In the genomic region with DNA sequence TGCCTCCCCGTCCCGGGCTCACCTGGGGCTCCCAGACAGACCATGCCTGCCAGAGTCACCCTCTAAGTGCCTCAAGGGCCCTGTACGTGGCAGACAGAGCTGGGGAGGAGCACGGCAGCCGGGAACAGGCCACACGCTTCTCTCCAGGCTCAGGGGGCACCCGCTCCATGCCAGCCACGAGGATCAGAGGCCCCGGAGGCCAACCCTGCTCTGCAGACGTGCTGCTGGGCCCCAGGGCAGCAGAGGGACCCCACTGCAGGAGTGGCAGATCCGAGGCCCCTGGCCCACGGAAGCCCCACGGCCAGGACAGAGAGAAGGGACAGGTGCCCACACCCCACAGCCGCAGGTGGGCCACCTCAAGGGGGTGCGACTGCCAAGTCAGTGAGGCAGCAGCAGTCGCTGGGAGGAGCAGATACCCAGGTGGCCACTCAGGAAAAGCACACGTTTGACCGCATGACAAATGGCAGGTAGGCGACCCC, we compare ENCODE assay signal across 22 cellular contexts.
"Had no signal": no experiment of that assay in that cellular context is flagged by ENCODE, and none has a peak within 500 bp of the region (broad histone marks: within the 10 kb centered on the region; RNA-seq: fewer than 3 reads in every experiment).

No MANE protein-coding gene starts in this region.

- ATAC-seq: HepG2, Panc1, PC-3, Right ventricle myocardium inferior had no signal

- H3K36me3 ChIP-seq: SJCRH30 had no signal

- H3K9ac ChIP-seq: KMS-11 had no signal

- H3K27me3 ChIP-seq: SJCRH30 had no signal

- DNase-seq: IMR-90, Kasumi-1, MM.1S, NCI-H1092 treated with DMSO at 0.1 percent for 48 hours, NCI-H1436, NCI-H187, NCI-H2029, NCI-H2081 treated with DMSO at 0.1 percent for 48 hours, NCI-H2171, NCI-H226, NCI-H446, NCI-H510A, NCI-H524 treated with DMSO at 0.1 percent for 48 hours, NCI-H69, NCI-H774, PC-3, SHP77 treated with DMSO at 0.1 percent for 48 hours, SJCRH30 had no signal

- H3K27ac ChIP-seq: KMS-11, SJCRH30 had no signal

- H3K4me2 ChIP-seq: KMS-11 had no signal

- H3K4me3 ChIP-seq: SJCRH30 had no signal

- H3K9me3 ChIP-seq: SJCRH30 had no signal
